ENCODE assay signal across 1 cellular context in the genomic region with DNA sequence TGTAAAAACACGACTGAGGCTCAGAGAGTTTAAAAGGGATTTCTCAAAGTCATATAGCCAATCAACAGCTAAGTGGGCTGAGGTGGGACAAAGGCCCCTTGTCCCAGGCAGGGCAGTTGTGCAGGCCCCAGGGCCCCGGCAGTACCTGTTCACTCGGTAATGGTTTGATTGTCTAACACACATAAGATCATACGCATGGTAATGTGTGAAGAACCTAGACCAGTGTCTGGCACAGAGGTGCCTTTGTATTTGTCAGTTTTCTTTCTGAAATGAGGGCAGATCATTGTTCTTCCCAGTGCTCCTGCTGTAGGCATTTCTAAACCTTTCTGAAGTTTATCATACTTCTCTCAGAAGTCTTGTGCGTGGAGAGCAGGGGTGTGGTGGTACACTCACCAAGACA.
TF ChIP-seq lines count a peak whose summit lies in the region.

No MANE protein-coding gene starts in this region.

TF ChIP-seq in IMR-90, 13 proteins besides CTCF, POLR2A, EP300 and RAD21:
- TF ChIP-seq, protein P1, sequence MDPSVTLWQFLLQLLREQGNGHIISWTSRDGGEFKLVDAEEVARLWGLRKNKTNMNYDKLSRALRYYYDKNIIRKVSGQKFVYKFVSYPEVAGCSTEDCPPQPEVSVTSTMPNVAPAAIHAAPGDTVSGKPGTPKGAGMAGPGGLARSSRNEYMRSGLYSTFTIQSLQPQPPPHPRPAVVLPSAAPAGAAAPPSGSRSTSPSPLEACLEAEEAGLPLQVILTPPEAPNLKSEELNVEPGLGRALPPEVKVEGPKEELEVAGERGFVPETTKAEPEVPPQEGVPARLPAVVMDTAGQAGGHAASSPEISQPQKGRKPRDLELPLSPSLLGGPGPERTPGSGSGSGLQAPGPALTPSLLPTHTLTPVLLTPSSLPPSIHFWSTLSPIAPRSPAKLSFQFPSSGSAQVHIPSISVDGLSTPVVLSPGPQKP (IDR thresholded peaks at IDR 0.05; ENCODE audit: borderline replicate concordance, low read depth, low read length): no peak
- TF ChIP-seq MAZ (IDR thresholded peaks at IDR 0.05; ENCODE audit: borderline replicate concordance, low read depth, low read length): no peak
- TF ChIP-seq NFE2L2 (IDR thresholded peaks at IDR 0.05; ENCODE audit: low read depth, low read length): no peak
- no peak for TF ChIP-seq RCOR1 (IDR thresholded peaks at IDR 0.05; ENCODE audit: insufficient replicate concordance, low read length)
- TF ChIP-seq, protein P2, sequence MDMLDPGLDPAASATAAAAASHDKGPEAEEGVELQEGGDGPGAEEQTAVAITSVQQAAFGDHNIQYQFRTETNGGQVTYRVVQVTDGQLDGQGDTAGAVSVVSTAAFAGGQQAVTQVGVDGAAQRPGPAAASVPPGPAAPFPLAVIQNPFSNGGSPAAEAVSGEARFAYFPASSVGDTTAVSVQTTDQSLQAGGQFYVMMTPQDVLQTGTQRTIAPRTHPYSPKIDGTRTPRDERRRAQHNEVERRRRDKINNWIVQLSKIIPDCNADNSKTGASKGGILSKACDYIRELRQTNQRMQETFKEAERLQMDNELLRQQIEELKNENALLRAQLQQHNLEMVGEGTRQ (IDR thresholded peaks at IDR 0.05; ENCODE audit: low read depth, low read length): no peak
- TF ChIP-seq CEBPB (IDR thresholded peaks at IDR 0.05; ENCODE audit: low read depth, low read length): no peak
- TF ChIP-seq MXI1 (IDR thresholded peaks at IDR 0.05; ENCODE audit: borderline replicate concordance, low read depth, low read length): no peak
- no peak for TF ChIP-seq FOS (IDR thresholded peaks at IDR 0.05; ENCODE audit: low read depth, low read length)
- no peak for TF ChIP-seq MAFK (IDR thresholded peaks at IDR 0.05; ENCODE audit: low read depth, low read length)
- no peak for TF ChIP-seq RFX5 (IDR thresholded peaks at IDR 0.05; ENCODE audit: low read depth, low read length)
- TF ChIP-seq SMC3 (IDR thresholded peaks at IDR 0.05; ENCODE audit: low read depth, low read length): no peak
- TF ChIP-seq CHD1 (IDR thresholded peaks at IDR 0.05; ENCODE audit: low read depth, low read length): no peak
- TF ChIP-seq BHLHE40 (IDR thresholded peaks at IDR 0.05; ENCODE audit: low read depth, low read length): no peak
